ENCODE assay signal across 11 cellular contexts in the genomic region with DNA sequence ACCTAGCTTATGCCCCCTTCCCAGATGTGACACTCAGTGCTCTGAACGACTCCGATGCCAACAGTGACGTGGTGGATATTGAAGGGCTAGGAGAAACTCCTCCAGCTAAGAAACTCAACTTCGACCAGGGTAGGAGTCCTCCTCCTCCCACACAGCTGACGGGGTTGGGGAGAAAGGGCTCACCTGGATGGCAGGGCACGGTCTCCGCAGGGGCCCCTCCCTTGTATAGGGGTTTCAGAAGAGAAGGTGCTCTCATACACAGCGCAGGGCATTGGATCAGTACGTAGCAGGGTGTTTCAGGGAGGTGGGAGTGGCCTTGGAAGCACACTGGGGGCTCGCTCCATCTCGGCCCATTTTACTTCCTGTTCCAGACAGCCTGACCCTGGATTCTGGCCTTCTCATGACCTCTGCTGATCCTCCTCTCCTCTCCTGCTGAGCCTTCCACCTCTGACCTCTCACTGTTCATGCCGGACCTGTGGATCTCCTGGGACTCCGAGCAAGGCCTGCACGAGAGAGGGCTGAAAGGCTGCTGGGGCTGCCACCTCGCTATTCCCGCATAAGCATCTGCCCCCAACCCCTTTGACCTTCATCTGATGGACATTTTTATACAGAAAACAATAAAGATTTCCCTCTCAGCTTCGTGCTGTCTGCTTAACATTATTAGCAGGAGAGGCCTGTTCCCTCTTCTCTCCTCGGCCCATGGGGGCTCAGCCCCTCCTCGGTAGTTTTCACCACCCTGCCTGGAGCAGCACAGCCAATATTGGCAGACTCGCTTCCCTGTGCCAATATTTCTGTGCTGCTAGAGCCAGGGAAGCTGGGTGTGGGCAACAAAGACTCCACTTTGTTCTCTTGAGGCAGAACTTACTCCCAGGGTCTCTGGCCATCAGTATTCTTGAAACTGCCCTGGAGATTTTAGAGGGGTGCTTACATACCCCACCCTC. TPM values are rescaled to one million over a fixed set of nuclear protein-coding genes. Genes with fewer than 3 reads are reported as not detected.
DNase-seq lines count a peak whose midpoint lies in the region; ATAC-seq and TF ChIP-seq lines count a peak whose summit lies in the region.
"Had no signal": no experiment of that assay in that cellular context is flagged by ENCODE, and none has a peak within 500 bp of the region (broad histone marks: within the 10 kb centered on the region; RNA-seq: fewer than 3 reads in every experiment).

No MANE protein-coding gene starts in this region.

- no peaks in the 10 kb centered on the region for H3K9me3 ChIP-seq in CD8-positive, alpha-beta T cell (ENCODE audit: low read length)
- H3K9me3 ChIP-seq in T-helper 17 cell (ENCODE audit: control insufficient read depth, low read length, poor library complexity, severe bottlenecking), result no peaks in the 10 kb centered on the region
- H3K9me3 ChIP-seq: MG63 had no signal

- H3K27me3 Mint-ChIP-seq in CD8-positive, alpha-beta T cell (ENCODE audit: low read depth), result no peaks in the 10 kb centered on the region
- H3K27me3 Mint-ChIP-seq in T-helper 17 cell, result no peaks in the 10 kb centered on the region
- H3K27me3 Mint-ChIP-seq in endothelial cell (ENCODE audit: unreplicated experiment), result peaks cover 25% of the 10 kb centered on the region

- peak overlapping the region; percentile 24 for H3K27ac Mint-ChIP-seq in CD8-positive, alpha-beta T cell
- H3K27ac Mint-ChIP-seq in T-helper 17 cell (peak overlapping the region; percentile 100), endothelial cell (ENCODE audit: unreplicated experiment) (peak overlapping the region; percentile 54)

- no peaks in the 10 kb centered on the region for H3K9me3 Mint-ChIP-seq in CD8-positive, alpha-beta T cell
- H3K9me3 Mint-ChIP-seq in endothelial cell (ENCODE audit: unreplicated experiment), result no peaks in the 10 kb centered on the region

- peak overlapping the region; percentile 5 for H3K4me3 Mint-ChIP-seq in CD8-positive, alpha-beta T cell
- H3K4me3 Mint-ChIP-seq in T-helper 17 cell, result peak overlapping the region; percentile 68
- peak overlapping the region; percentile 73 for H3K4me3 Mint-ChIP-seq in endothelial cell (ENCODE audit: unreplicated experiment)

- CTCF ChIA-PET in CD8-positive, alpha-beta T cell (lab: Charles Lee), result interaction anchor here (0.7 to 11.2 kb wide), 6 partner anchors 13 to 107 kb away, joined by 3 to 106 read pairs (median 14); no protein-coding TSS in a partner anchor

- H3K36me3 ChIP-seq in CD8-positive, alpha-beta T cell (ENCODE audit: insufficient read depth, low read length), result no peaks in the 10 kb centered on the region
- H3K36me3 ChIP-seq in rectal smooth muscle tissue (ENCODE audit: control insufficient read depth, insufficient read depth, low read length), result peaks cover 6% of the 10 kb centered on the region

- H3K4me1 Mint-ChIP-seq in CD8-positive, alpha-beta T cell (ENCODE audit: low read depth), result peaks cover 66% of the 10 kb centered on the region
- H3K4me1 Mint-ChIP-seq in T-helper 17 cell (peaks cover 63% of the 10 kb centered on the region), endothelial cell (ENCODE audit: unreplicated experiment) (peaks cover 75% of the 10 kb centered on the region)

- no peak overlapping the region for H3K4me3 ChIP-seq in CD8-positive, alpha-beta T cell (ENCODE audit: low read depth, low read length)
- H3K4me3 ChIP-seq in rectal smooth muscle tissue (ENCODE audit: low read length), result peak overlapping the region; percentile 79

- no peak for DNase-seq in CD8-positive, alpha-beta T cell
- DNase-seq in T-helper 17 cell, result no peak
- no peak for DNase-seq in endothelial cell (ENCODE audit: low spot score)
- no peak for DNase-seq in A172 (ENCODE audit: low spot score)
- DNase-seq in AML-193 (lab: John Stamatoyannopoulos, UW), result no peak
- DNase-seq in NCI-H524 (lab: John Stamatoyannopoulos, UW), result no peak
- DNase-seq: effector CD4-positive, alpha-beta T cell; MG63; NCI-H526 treated with DMSO at 0.1 percent for 48 hours had no signal

- no peak overlapping the region for H3K27ac ChIP-seq in CD8-positive, alpha-beta T cell (ENCODE audit: low read depth, low read length)
- H3K27ac ChIP-seq in rectal smooth muscle tissue (ENCODE audit: low read depth, low read length), result no peak overlapping the region

- no peak for ATAC-seq in CD8-positive, alpha-beta T cell
- ATAC-seq in T-helper 17 cell (no peak), GM21526 (IDR thresholded peaks at IDR 0.05; ENCODE audit: low FRiP score, unreplicated experiment) (no peak)

- H3K27me3 ChIP-seq in CD8-positive, alpha-beta T cell (ENCODE audit: insufficient read depth, low read length), result no peaks in the 10 kb centered on the region
- H3K27me3 ChIP-seq in rectal smooth muscle tissue (ENCODE audit: control insufficient read depth, insufficient read depth, low read length), result no peaks in the 10 kb centered on the region
- H3K27me3 ChIP-seq: MG63 had no signal

- POLR2A ChIA-PET in CD8-positive, alpha-beta T cell (lab: Charles Lee), result interaction anchor here (1.2 kb wide), 1 partner anchor 8 kb away, joined by 3 read pairs; no protein-coding TSS in a partner anchor

- no peak for TF ChIP-seq CTCF in CD8-positive, alpha-beta T cell (IDR thresholded peaks at IDR 0.05)
- TF ChIP-seq CTCF in endothelial cell (IDR thresholded peaks at IDR 0.05; ENCODE audit: unreplicated experiment), result no peak

- H3K9ac ChIP-seq in rectal smooth muscle tissue (ENCODE audit: low read length), result no peak overlapping the region

- H3K36me3 Mint-ChIP-seq in CD8-positive, alpha-beta T cell, result peaks cover 25% of the 10 kb centered on the region
- H3K36me3 Mint-ChIP-seq in T-helper 17 cell (ENCODE audit: low read depth) (peaks cover 2% of the 10 kb centered on the region), endothelial cell (ENCODE audit: low read depth, unreplicated experiment) (peaks cover 14% of the 10 kb centered on the region)

- peaks cover 51% of the 10 kb centered on the region for H3K4me1 ChIP-seq in CD8-positive, alpha-beta T cell (ENCODE audit: insufficient read depth, low read length)
- H3K4me1 ChIP-seq in rectal smooth muscle tissue (ENCODE audit: control insufficient read depth, insufficient read depth, low read length), result peaks cover 28% of the 10 kb centered on the region

- intact Hi-C loops in CD8-positive, alpha-beta T cell (cut with DNase I, micrococcal nuclease), result loop anchor here in 1 of 2 experiments (10.0 kb wide), 2 partner anchors 1368 to 1432 kb away; partner anchors contain the start of genes NLRP1 and RPL26

RNA-seq across cellular contexts. Expression of gene RNASEK, which starts 4.7 kb away (rescaled TPM):
- total RNA-seq in CD8-positive, alpha-beta T cell, result 100 to 1,000 TPM in 1 of 2 experiments, 10 to 100 TPM in 1; 96.3 to 101 TPM
- total RNA-seq in T-helper 17 cell (100 to 1,000 TPM; 141 to 150 TPM), endothelial cell (ENCODE audit: unreplicated experiment) (249 TPM)
- 220 and 249 TPM in 2 replicates for total RNA-seq in A172 (2014; rRNA removed; shearing (Covaris generic))

RNA-seq across cellular contexts. Expression of gene BCL6B, which starts 5.7 kb away (rescaled TPM):
- total RNA-seq in CD8-positive, alpha-beta T cell, result not detected
- total RNA-seq in T-helper 17 cell (under 1 TPM in 1 of 2 donors, not detected in 1; 0.17 TPM), endothelial cell (ENCODE audit: unreplicated experiment) (271 TPM)
- 0.07 TPM in 1 of 2 replicates, not detected in the other for total RNA-seq in A172 (2014; rRNA removed; shearing (Covaris generic))

RNA-seq across cellular contexts. Expression of gene SLC16A13, which starts 18.7 kb away (rescaled TPM):
- 1 to 10 TPM; 1.8 to 1.9 TPM for total RNA-seq in CD8-positive, alpha-beta T cell
- total RNA-seq in T-helper 17 cell, result 1 to 10 TPM; 3.3 to 4.6 TPM
- 25.8 TPM for total RNA-seq in endothelial cell (ENCODE audit: unreplicated experiment)
- 0.74 and 1.9 TPM in 2 replicates for total RNA-seq in A172 (2014; rRNA removed; shearing (Covaris generic))

RNA-seq across cellular contexts. Expression of gene ALOX12, which starts 21.3 kb away (rescaled TPM):
- total RNA-seq in CD8-positive, alpha-beta T cell, result not detected
- total RNA-seq in T-helper 17 cell, result 10 to 100 TPM in 1 of 2 donors, 1 to 10 TPM in 1; 1.2 to 32.0 TPM
- total RNA-seq in endothelial cell (ENCODE audit: unreplicated experiment), result not detected
- not detected in 2 replicates for total RNA-seq in A172 (2014; rRNA removed; shearing (Covaris generic))

RNA-seq across cellular contexts. Expression of gene SLC16A11, which starts 26.7 kb away (rescaled TPM):
- 1 to 10 TPM; 1.2 to 1.3 TPM for total RNA-seq in CD8-positive, alpha-beta T cell
- total RNA-seq in T-helper 17 cell, result under 1 TPM in 1 of 2 donors, not detected in 1; 0.40 TPM
- 0.33 TPM for total RNA-seq in endothelial cell (ENCODE audit: unreplicated experiment)
- not detected in 2 replicates for total RNA-seq in A172 (2014; rRNA removed; shearing (Covaris generic))

Comparison
In these comparisons a context has a peak if more than half of its experiments do, and no peak if none do; other contexts are left out.
1. H3K27ac Mint-ChIP-seq: peak in every context shown above with its lines; median percentile 100 in T-helper 17 cell; 54 in endothelial cell; 24 in CD8-positive, alpha-beta T cell.
2. H3K4me3 Mint-ChIP-seq: peak in every context shown above with its lines; median percentile 73 in endothelial cell; 68 in T-helper 17 cell; 5 in CD8-positive, alpha-beta T cell.
3. RNA of gene BCL6B, which starts 5.7 kb away (total RNA-seq): 271 TPM in endothelial cell (single experiment); 0.17 TPM in T-helper 17 cell, 0.07 TPM in A172 and not detected in CD8-positive, alpha-beta T cell; every median in the first group is over 100 times any median in the second.